In the genomic region with DNA sequence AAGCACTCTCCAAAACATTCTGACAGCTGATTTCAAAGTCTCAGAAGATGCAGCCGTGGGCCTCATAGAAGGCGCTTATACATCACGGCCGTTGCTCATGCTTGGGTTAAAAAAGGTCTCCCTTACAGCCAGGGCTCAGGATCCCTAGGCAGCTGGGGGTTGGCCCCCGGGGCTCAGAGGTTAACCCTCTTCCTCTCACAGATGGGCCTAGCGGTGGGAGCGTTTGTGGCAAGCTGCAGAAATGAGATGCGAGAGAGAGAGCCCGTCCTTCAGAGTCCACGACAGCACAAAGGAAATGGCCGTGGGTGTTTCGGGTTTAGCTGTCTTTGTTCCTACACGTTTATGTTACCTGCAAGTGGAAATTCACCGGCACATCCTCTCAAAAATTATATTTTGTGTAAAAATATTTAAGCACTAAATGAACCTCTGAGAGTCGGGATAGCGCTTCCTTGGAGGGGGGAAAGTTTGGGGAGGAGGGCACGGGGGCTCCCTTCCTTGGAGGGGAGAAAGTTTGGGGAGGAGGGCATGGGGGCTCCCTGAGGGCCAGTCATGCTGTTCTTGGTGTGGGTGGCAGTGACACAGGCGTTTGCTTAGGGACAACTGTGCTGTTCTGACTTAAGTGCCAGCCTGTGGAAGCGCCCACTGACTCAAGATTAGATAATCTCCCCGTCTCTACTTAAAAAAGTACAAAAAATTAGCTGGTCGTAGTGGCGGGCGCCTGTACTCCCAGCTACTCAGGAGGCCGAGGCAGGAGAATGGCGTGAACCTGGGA, we compare ENCODE assay signal across 12 cellular contexts. TPM values are rescaled to one million over a fixed set of nuclear protein-coding genes. Genes with fewer than 3 reads are reported as not detected.
DNase-seq lines count a peak whose midpoint lies in the region; ATAC-seq and TF ChIP-seq lines count a peak whose summit lies in the region.
"Had no signal": no experiment of that assay in that cellular context is flagged by ENCODE, and none has a peak within 500 bp of the region (broad histone marks: within the 10 kb centered on the region; RNA-seq: fewer than 3 reads in every experiment).

No MANE protein-coding gene starts in this region.

- peaks cover 11% of the 10 kb centered on the region for H3K36me3 Mint-ChIP-seq in activated CD8-positive, alpha-beta T cell treated with anti-CD3 and anti-CD28 coated beads for 36 hours (ENCODE audit: low read depth)
- peaks cover 4% of the 10 kb centered on the region for H3K36me3 Mint-ChIP-seq in central memory CD8-positive, alpha-beta T cell (ENCODE audit: insufficient read depth)
- H3K36me3 Mint-ChIP-seq in endothelial cell (ENCODE audit: low read depth, unreplicated experiment): peaks cover 29% of the 10 kb centered on the region

- H3K9me3 Mint-ChIP-seq in activated CD8-positive, alpha-beta T cell treated with anti-CD3 and anti-CD28 coated beads for 36 hours: no peaks in the 10 kb centered on the region
- H3K9me3 Mint-ChIP-seq in central memory CD8-positive, alpha-beta T cell: no peaks in the 10 kb centered on the region
- H3K9me3 Mint-ChIP-seq in endothelial cell (ENCODE audit: unreplicated experiment): no peaks in the 10 kb centered on the region

- intact Hi-C loops in activated CD8-positive, alpha-beta T cell treated with anti-CD3 and anti-CD28 coated beads for 36 hours (cut with micrococcal nuclease): no loop called here

- H3K4me3 Mint-ChIP-seq in activated CD8-positive, alpha-beta T cell treated with anti-CD3 and anti-CD28 coated beads for 36 hours: no peak overlapping the region
- no peak overlapping the region for H3K4me3 Mint-ChIP-seq in central memory CD8-positive, alpha-beta T cell
- no peak overlapping the region for H3K4me3 Mint-ChIP-seq in endothelial cell (ENCODE audit: unreplicated experiment)

- CTCF ChIA-PET in activated CD8-positive, alpha-beta T cell treated with anti-CD3 and anti-CD28 coated beads for 36 hours (lab: Charles Lee): interaction anchor here (0.9 to 1.7 kb wide), 3 partner anchors 24 to 208 kb away, joined by 3 read pairs; no protein-coding TSS in a partner anchor

- peak; percentile 70 for DNase-seq in activated CD8-positive, alpha-beta T cell treated with anti-CD3 and anti-CD28 coated beads for 36 hours
- no peak for DNase-seq in central memory CD8-positive, alpha-beta T cell (ENCODE audit: low spot score in 2 of 2)
- DNase-seq in stimulated activated CD8-positive, alpha-beta memory T cell treated with anti-CD3 and anti-CD28 coated beads, Interleukin-4, amount 100 ng/mL, for 48 hours: peak; percentile 81
- no peak for DNase-seq in CD1c-positive myeloid dendritic cell (ENCODE audit: extremely low spot score)
- no peak for DNase-seq in endothelial cell (ENCODE audit: low spot score)
- DNase-seq: NCI-H1092, NCI-H524 treated with DMSO at 0.1 percent for 48 hours, WERI-Rb-1 had no signal

- peak overlapping the region; percentile 79 for H3K27ac Mint-ChIP-seq in activated CD8-positive, alpha-beta T cell treated with anti-CD3 and anti-CD28 coated beads for 36 hours
- H3K27ac Mint-ChIP-seq in central memory CD8-positive, alpha-beta T cell (ENCODE audit: low read depth): no peak overlapping the region
- H3K27ac Mint-ChIP-seq in endothelial cell (ENCODE audit: unreplicated experiment): no peak overlapping the region

- H3K27me3 Mint-ChIP-seq in activated CD8-positive, alpha-beta T cell treated with anti-CD3 and anti-CD28 coated beads for 36 hours: no peaks in the 10 kb centered on the region
- no peaks in the 10 kb centered on the region for H3K27me3 Mint-ChIP-seq in central memory CD8-positive, alpha-beta T cell
- H3K27me3 Mint-ChIP-seq in endothelial cell (ENCODE audit: unreplicated experiment): peaks cover 10% of the 10 kb centered on the region

- POLR2A ChIA-PET in activated CD8-positive, alpha-beta T cell treated with anti-CD3 and anti-CD28 coated beads for 36 hours (lab: Charles Lee): interaction anchor here (1.5 kb wide), 1 partner anchor 22 kb away, joined by 5 read pairs; no protein-coding TSS in a partner anchor

- ATAC-seq in GM21423 (IDR thresholded peaks at IDR 0.05; ENCODE audit: unreplicated experiment): peak; percentile 50
- ATAC-seq in activated CD8-positive, alpha-beta T cell treated with anti-CD3 and anti-CD28 coated beads for 36 hours: peak; percentile 72
- peak; percentile 49 for ATAC-seq in central memory CD8-positive, alpha-beta T cell (replicated peaks; ENCODE audit: extremely low read depth, poor library complexity, severe bottlenecking)
- no peak for ATAC-seq in HG03280 (IDR thresholded peaks at IDR 0.05; ENCODE audit: unreplicated experiment)
- ATAC-seq in HG03442 (IDR thresholded peaks at IDR 0.05; ENCODE audit: unreplicated experiment): no peak
- ATAC-seq: Right ventricle myocardium inferior had no signal

- no peak for TF ChIP-seq CTCF in activated CD8-positive, alpha-beta T cell treated with anti-CD3 and anti-CD28 coated beads for 36 hours (IDR thresholded peaks at IDR 0.05)
- TF ChIP-seq CTCF in endothelial cell (IDR thresholded peaks at IDR 0.05; ENCODE audit: unreplicated experiment): no peak

- peaks cover 34% of the 10 kb centered on the region for H3K4me1 Mint-ChIP-seq in activated CD8-positive, alpha-beta T cell treated with anti-CD3 and anti-CD28 coated beads for 36 hours (ENCODE audit: low read depth)
- peaks cover 6% of the 10 kb centered on the region for H3K4me1 Mint-ChIP-seq in central memory CD8-positive, alpha-beta T cell
- H3K4me1 Mint-ChIP-seq in endothelial cell (ENCODE audit: unreplicated experiment): peaks cover 34% of the 10 kb centered on the region

RNA-seq across cellular contexts. Expression of gene PRDM15, which starts 20.5 kb away (rescaled TPM):
- total RNA-seq in activated CD8-positive, alpha-beta T cell treated with anti-CD3 and anti-CD28 coated beads for 36 hours: 10 to 100 TPM; 13.2 to 14.5 TPM
- 7.5 TPM for total RNA-seq in endothelial cell (ENCODE audit: unreplicated experiment)

RNA-seq across cellular contexts. Expression of gene C2CD2, which starts 54.2 kb away (rescaled TPM):
- total RNA-seq in activated CD8-positive, alpha-beta T cell treated with anti-CD3 and anti-CD28 coated beads for 36 hours: 1 to 10 TPM; 6.2 to 7.1 TPM
- total RNA-seq in endothelial cell (ENCODE audit: unreplicated experiment): 34.3 TPM

Comparison
In these comparisons a context has a peak if more than half of its experiments do, and no peak if none do; other contexts are left out.
1. ATAC-seq: peak in GM21423 (single experiment), activated CD8-positive, alpha-beta T cell treated with anti-CD3 and anti-CD28 coated beads for 36 hours (single experiment) and central memory CD8-positive, alpha-beta T cell (single experiment); none in HG03280 (single experiment) and HG03442 (single experiment).
2. DNase-seq: peak in activated CD8-positive, alpha-beta T cell treated with anti-CD3 and anti-CD28 coated beads for 36 hours (single experiment) and stimulated activated CD8-positive, alpha-beta memory T cell treated with anti-CD3 and anti-CD28 coated beads, Interleukin-4, amount 100 ng/mL, for 48 hours (single experiment); none in central memory CD8-positive, alpha-beta T cell (0 of 2), CD1c-positive myeloid dendritic cell (single experiment) and endothelial cell (single experiment).